In genomic region chr16:58022601-58023371, GRCh38 we compare ENCODE assay signal across 8 cellular contexts. TPM values are rescaled to one million over a fixed set of nuclear protein-coding genes. Genes with fewer than 3 reads are reported as not detected.
DNase-seq lines count a peak whose midpoint lies in the region; ATAC-seq and TF ChIP-seq lines count a peak whose summit lies in the region.

No MANE protein-coding gene starts in this region.

- H2AFZ ChIP-seq in fibroblast of lung (ENCODE audit: low read length): no peak overlapping the region

- peak overlapping the region in 1 of 4 experiments; percentile 33 for H3K4me3 ChIP-seq in fibroblast of lung (replicated peaks in 1 of 4; ENCODE audit: control extremely low read depth in 1 of 4, insufficient read depth in 1 of 4, low read depth in 3 of 4, low read length in 4 of 4)

- DNase-seq in DMS 273 (lab: John Stamatoyannopoulos, UW; ENCODE audit: unreplicated experiment) (peak; percentile 91), NCI-H345 (lab: John Stamatoyannopoulos, UW) (peak; percentile 82), fibroblast of lung (ENCODE audit: low read depth in 2 of 2) (peak; percentile 73 to 77), omental fat pad (ENCODE audit: low spot score) (no peak)
- DNase-seq in activated naive CD4-positive, alpha-beta T cell treated with Interleukin-2 at 50 U/mL for 16 hours: no peak
- no peak for DNase-seq in effector CD8-positive, alpha-beta T cell (lab: John Stamatoyannopoulos, UW)
- DNase-seq in stimulated activated CD4-positive, alpha-beta T cell treated with anti-CD3 and anti-CD28 coated beads, Interleukin-2, amount 100 ng/mL, for 48 hours: no peak

- H3K4me2 ChIP-seq in fibroblast of lung (ENCODE audit: extremely low read depth, insufficient read depth, low read length): peak overlapping the region; percentile 68

- H3K9me3 ChIP-seq in fibroblast of lung (ENCODE audit: control insufficient read depth, insufficient read depth, low read depth, low read length): no peaks in the 10 kb centered on the region

- H4K20me1 ChIP-seq in fibroblast of lung (ENCODE audit: control insufficient read depth, extremely low read depth, insufficient read depth, low read length): no peaks in the 10 kb centered on the region

- peaks cover 8% of the 10 kb centered on the region for H3K27me3 ChIP-seq in fibroblast of lung (ENCODE audit: control insufficient read depth, insufficient read depth, low read length)

- TF ChIP-seq CTCF in fibroblast of lung (conservative IDR thresholded peaks at IDR 0.05 in 1 of 2, IDR thresholded peaks at IDR 0.05 in 1 of 2; ENCODE audit: low read depth in 1 of 2, low read length in 2 of 2): no peak
- TF ChIP-seq CTCF in omental fat pad (IDR thresholded peaks at IDR 0.05): no peak

- H3K36me3 ChIP-seq in fibroblast of lung (ENCODE audit: control insufficient read depth, insufficient read depth, low read length): no peaks in the 10 kb centered on the region

- no peaks in the 10 kb centered on the region for H3K79me2 ChIP-seq in fibroblast of lung (ENCODE audit: control insufficient read depth, insufficient read depth, low read length)

- H3K27ac ChIP-seq in fibroblast of lung (ENCODE audit: insufficient read depth, low read length): peak overlapping the region; percentile 37

- peaks cover 16% of the 10 kb centered on the region for H3K4me1 ChIP-seq in fibroblast of lung (ENCODE audit: control insufficient read depth, extremely low read depth, insufficient read depth, low read length)

- ATAC-seq in omental fat pad (ENCODE audit: low FRiP score) (peak; percentile 45), GM21576 (IDR thresholded peaks at IDR 0.05; ENCODE audit: unreplicated experiment) (no peak)

- H3K9ac ChIP-seq in fibroblast of lung (ENCODE audit: insufficient read depth, low read length): no peak overlapping the region

RNA-seq across cellular contexts. Expression of gene MMP15, which starts 2.8 kb away (rescaled TPM):
- total RNA-seq in fibroblast of lung (2.1 and 6.4 TPM in 2 replicates), omental fat pad (10 to 100 TPM in 3 of 4 donors, 1 to 10 TPM in 1; 5.5 to 15.2 (median 14.4) TPM)
- 0.74 and 1.3 TPM in 2 replicates for polyA plus RNA-seq in fibroblast of lung
- polyA plus RNA-seq in fibroblast of lung (2012): 1.1 and 2.2 TPM in 2 replicates
- polyA minus RNA-seq in fibroblast of lung (ENCODE audit: low replicate concordance): 1.7 and 4.1 TPM in 2 replicates

RNA-seq across cellular contexts. Expression of gene USB1, which starts 21.6 kb away (rescaled TPM):
- total RNA-seq in fibroblast of lung: 14.1 and 18.8 TPM in 2 replicates
- 32.7 and 53.2 TPM in 2 replicates for polyA plus RNA-seq in fibroblast of lung
- polyA plus RNA-seq in fibroblast of lung (2012): 33.5 and 46.5 TPM in 2 replicates
- polyA minus RNA-seq in fibroblast of lung (ENCODE audit: low replicate concordance): 51.2 and 168 TPM in 2 replicates
- total RNA-seq in omental fat pad: 10 to 100 TPM; 18.8 to 42.5 (median 33.4) TPM

RNA-seq across cellular contexts. Expression of gene ZNF319, which starts 22.3 kb away (rescaled TPM):
- 2.8 and 4.1 TPM in 2 replicates for total RNA-seq in fibroblast of lung
- 2.6 and 3.4 TPM in 2 replicates for polyA plus RNA-seq in fibroblast of lung
- 3.4 and 5.4 TPM in 2 replicates for polyA plus RNA-seq in fibroblast of lung (2012)
- 7.5 and 18.7 TPM in 2 replicates for polyA minus RNA-seq in fibroblast of lung (ENCODE audit: low replicate concordance)
- total RNA-seq in omental fat pad: 1 to 10 TPM; 3.2 to 9.1 (median 5.6) TPM

RNA-seq across cellular contexts. Expression of gene CNGB1, which starts 51.9 kb away (rescaled TPM):
- not detected in 2 replicates for total RNA-seq in fibroblast of lung
- polyA plus RNA-seq in fibroblast of lung: not detected in 2 replicates
- polyA plus RNA-seq in fibroblast of lung (2012): not detected in 2 replicates
- not detected in 2 replicates for polyA minus RNA-seq in fibroblast of lung (ENCODE audit: low replicate concordance)
- not detected for total RNA-seq in omental fat pad

Comparison
In these comparisons a context has a peak if more than half of its experiments do, and no peak if none do; other contexts are left out.
1. DNase-seq: peak in DMS 273 (single experiment), NCI-H345 (single experiment) and fibroblast of lung (2 of 2); none in omental fat pad (single experiment), activated naive CD4-positive, alpha-beta T cell treated with Interleukin-2 at 50 U/mL for 16 hours (single experiment), effector CD8-positive, alpha-beta T cell (single experiment) and stimulated activated CD4-positive, alpha-beta T cell treated with anti-CD3 and anti-CD28 coated beads, Interleukin-2, amount 100 ng/mL, for 48 hours (0 of 2).